ENCODE assay signal across 35 cellular contexts in genomic region chr2:110896226-110896625, GRCh38.
"Had no signal": no experiment of that assay in that cellular context is flagged by ENCODE, and none has a peak within 500 bp of the region (broad histone marks: within the 10 kb centered on the region; RNA-seq: fewer than 3 reads in every experiment).

No MANE protein-coding gene starts in this region.

- DNase-seq: Kasumi-1, MG63, MM.1S, MV-4-11, NCI-H1048, NCI-H1092, NCI-H1092 treated with DMSO at 0.1 percent for 48 hours, NCI-H1105, NCI-H1105 treated with DMSO at 0.1 percent for 48 hours, NCI-H1417, NCI-H1417 treated with DMSO at 0.1 percent for 48 hours, NCI-H1436, NCI-H1436 treated with DMSO at 0.1 percent for 48 hours, NCI-H146, NCI-H1694, NCI-H1694 treated with DMSO at 0.1 percent for 48 hours, NCI-H187, NCI-H187 treated with DMSO at 0.1 percent for 48 hours, NCI-H1930, NCI-H2029, NCI-H2029 treated with DMSO at 0.1 percent for 48 hours, NCI-H2081, NCI-H2081 treated with DMSO at 0.1 percent for 48 hours, NCI-H2107, NCI-H2171, NCI-H2171 treated with DMSO at 0.1 percent for 48 hours, NCI-H2227 treated with DMSO at 0.1 percent for 48 hours, NCI-H226, NCI-H345, NCI-H446, NCI-H446 treated with DMSO at 0.1 percent for 48 hours, NCI-H510A, NCI-H510A treated with DMSO at 0.1 percent for 48 hours, NCI-H524, NCI-H524 treated with DMSO at 0.1 percent for 48 hours had no signal

- H3K4me3 ChIP-seq: MG63 had no signal

- H3K36me3 ChIP-seq: MG63 had no signal
